16 cellular contexts compared by ENCODE assay signal in the genomic region with DNA sequence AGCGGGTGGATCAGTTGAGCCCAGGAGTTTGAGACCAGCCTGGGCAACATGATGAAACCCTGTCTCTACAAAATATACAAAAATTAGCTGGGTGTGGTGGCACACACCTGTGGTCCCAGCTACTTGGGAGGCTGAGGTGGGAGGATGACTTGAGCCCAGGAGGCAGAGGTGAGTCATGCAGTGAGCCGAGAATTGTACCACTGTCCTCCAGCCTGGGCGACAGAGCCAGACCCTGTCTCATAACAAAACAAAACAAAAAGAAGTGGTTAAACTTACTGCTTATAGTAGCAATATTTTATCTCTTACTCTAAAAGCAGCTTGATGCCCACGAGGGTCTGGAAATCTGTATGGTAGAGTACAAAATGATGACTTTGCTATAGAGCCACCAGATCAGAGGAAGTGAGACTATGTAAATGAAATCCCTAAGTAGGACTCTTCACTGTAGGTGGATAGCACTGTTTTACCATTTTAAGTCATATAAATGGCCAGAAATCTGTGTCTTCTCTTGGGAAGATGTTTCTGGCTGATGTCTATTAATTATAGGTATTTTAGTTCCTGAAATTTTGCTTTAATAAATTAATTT.
"Had no signal": no experiment of that assay in that cellular context is flagged by ENCODE, and none has a peak within 500 bp of the region (broad histone marks: within the 10 kb centered on the region; RNA-seq: fewer than 3 reads in every experiment).

No MANE protein-coding gene starts in this region.

- H3K27me3 ChIP-seq: ascending aorta, cardiac muscle cell, heart right ventricle, sigmoid colon, stomach had no signal

- H3K9me3 Mint-ChIP-seq: activated naive CD8-positive, alpha-beta T cell treated with anti-CD3 and anti-CD28 coated beads, Interleukin-2, amount 50 U/mL, for 24 hours; natural killer cell had no signal

- H3K9me3 ChIP-seq: ascending aorta, heart right ventricle, sigmoid colon, stomach, thoracic aorta had no signal

- FAIRE-seq: frontal cortex had no signal

- H3K27ac ChIP-seq: ascending aorta, cardiac muscle cell, heart right ventricle, sigmoid colon, stomach, thoracic aorta, VCaP had no signal

- H3K4me3 ChIP-seq: ascending aorta, cardiac muscle cell, heart right ventricle, sigmoid colon, stomach, thoracic aorta had no signal

- H3K4me1 ChIP-seq: ascending aorta, sigmoid colon had no signal

- DNase-seq: activated CD4-positive, alpha-beta T cell treated with anti-CD3 and anti-CD28 coated beads, Interleukin-2, amount 10 ng/mL, durations not matched to agents 7 days and 5 days; activated naive CD8-positive, alpha-beta T cell treated with anti-CD3 and anti-CD28 coated beads, Interleukin-2, amount 50 U/mL, for 24 hours; activated T-cell treated with anti-CD3 and anti-CD28 coated beads, Interleukin-2, amount 50 U/mL, for 72 hours; heart right ventricle; islet precursor cell; natural killer cell; nucleus accumbens; sigmoid colon; stomach; T1000 had no signal

- H3K27ac Mint-ChIP-seq: activated CD4-positive, alpha-beta T cell treated with anti-CD3 and anti-CD28 coated beads, Interleukin-2, amount 10 ng/mL, durations not matched to agents 7 days and 5 days; activated naive CD8-positive, alpha-beta T cell treated with anti-CD3 and anti-CD28 coated beads, Interleukin-2, amount 50 U/mL, for 24 hours; activated T-cell treated with anti-CD3 and anti-CD28 coated beads, Interleukin-2, amount 50 U/mL, for 72 hours had no signal

- H3K4me3 Mint-ChIP-seq: activated CD4-positive, alpha-beta T cell treated with anti-CD3 and anti-CD28 coated beads, Interleukin-2, amount 10 ng/mL, durations not matched to agents 7 days and 5 days; activated naive CD8-positive, alpha-beta T cell treated with anti-CD3 and anti-CD28 coated beads, Interleukin-2, amount 50 U/mL, for 24 hours; activated T-cell treated with anti-CD3 and anti-CD28 coated beads, Interleukin-2, amount 50 U/mL, for 72 hours; natural killer cell had no signal

- ATAC-seq: activated naive CD8-positive, alpha-beta T cell treated with anti-CD3 and anti-CD28 coated beads, Interleukin-2, amount 50 U/mL, for 24 hours; heart right ventricle; left lobe of liver; natural killer cell had no signal

- H3K27me3 Mint-ChIP-seq: activated CD4-positive, alpha-beta T cell treated with anti-CD3 and anti-CD28 coated beads, Interleukin-2, amount 10 ng/mL, durations not matched to agents 7 days and 5 days; activated naive CD8-positive, alpha-beta T cell treated with anti-CD3 and anti-CD28 coated beads, Interleukin-2, amount 50 U/mL, for 24 hours had no signal
